Comparison of ENCODE assay signal across 19 cellular contexts in genomic region chr3:180523040-180523439, GRCh38.
"Had no signal": no experiment of that assay in that cellular context is flagged by ENCODE, and none has a peak within 500 bp of the region (broad histone marks: within the 10 kb centered on the region; RNA-seq: fewer than 3 reads in every experiment).

No MANE protein-coding gene starts in this region.

- ATAC-seq: left ventricle myocardium superior; lower lobe of right lung; naive thymus-derived CD8-positive, alpha-beta T cell; right lobe of liver; stimulated activated naive B cell treated with anti-CD40 and anti-IgM and Interleukin-4, amounts not matched to agents 10 μg/mL and 1 μg/mL and 100 μg/mL, for 72 hours had no signal

- H3K9me3 ChIP-seq: lower lobe of right lung, ovary, right lobe of liver, thoracic aorta, upper lobe of left lung had no signal

- H3K27ac ChIP-seq: lower lobe of right lung, ovary, right lobe of liver, thoracic aorta, tibial nerve, upper lobe of left lung had no signal

- H3K4me1 ChIP-seq: lower lobe of right lung, right lobe of liver, tibial nerve, upper lobe of left lung had no signal

- DNase-seq: cortex of kidney; effector CD4-positive, alpha-beta T cell; hypothalamus; immature natural killer cell; islet precursor cell; kidney glomerular epithelial cell; left ventricle myocardium superior; lower lobe of right lung; naive thymus-derived CD8-positive, alpha-beta T cell; occipital lobe; ovary; right lobe of liver; small intestine; stimulated activated CD4-positive, alpha-beta T cell treated with anti-CD3 and anti-CD28 coated beads, Interleukin-15, amount 100 ng/mL, for 24 hours; stimulated activated CD4-positive, alpha-beta T cell treated with anti-CD3 and anti-CD28 coated beads, Interleukin-2, amount 100 ng/mL, for 48 hours; stimulated activated naive B cell treated with anti-CD40 and anti-IgM and Interleukin-4, amounts not matched to agents 10 μg/mL and 1 μg/mL and 100 μg/mL, for 72 hours; upper lobe of left lung had no signal

- H3K36me3 ChIP-seq: lower lobe of right lung, ovary, right lobe of liver, thoracic aorta, tibial nerve, upper lobe of left lung had no signal

- H3K27me3 ChIP-seq: ovary, right lobe of liver, tibial nerve, upper lobe of left lung had no signal

- H3K4me3 ChIP-seq: lower lobe of right lung, ovary, right lobe of liver, thoracic aorta, tibial nerve, upper lobe of left lung had no signal
